25 cellular contexts compared by ENCODE assay signal in genomic region chr14:92704821-92705220, GRCh38. TPM values are rescaled to one million over a fixed set of nuclear protein-coding genes. Genes with fewer than 3 reads are reported as not detected.
DNase-seq lines count a peak whose midpoint lies in the region; ATAC-seq and TF ChIP-seq lines count a peak whose summit lies in the region.
"Had no signal": no experiment of that assay in that cellular context is flagged by ENCODE, and none has a peak within 500 bp of the region (broad histone marks: within the 10 kb centered on the region; RNA-seq: fewer than 3 reads in every experiment).

No MANE protein-coding gene starts in this region.

- no peak overlapping the region for H3K27ac Mint-ChIP-seq in endothelial cell (ENCODE audit: unreplicated experiment)
- peak overlapping the region; percentile 92 for H3K27ac Mint-ChIP-seq in stimulated activated memory B cell treated with anti-CD40 and anti-IgM and Interleukin-4, amounts not matched to agents 10 μg/mL and 1 μg/mL and 100 μg/mL, for 72 hours
- H3K27ac Mint-ChIP-seq: activated CD4-positive, alpha-beta memory T cell treated with anti-CD3 and anti-CD28 coated beads, Interleukin-2, amount 10 ng/mL, durations not matched to agents 7 days and 5 days; activated T-helper 1 cell treated with anti-CD3 and anti-CD28 coated beads, Interleukin-12 subunit alpha, Interleukin-12 subunit beta, Interleukin-2, Interleukin-4 antibody, amounts not matched to agents 30 ng/mL and 10 ng/mL and 1 ng/mL, durations not matched to agents 14 hours and 24 hours and 36 hours; brain; neural progenitor cell had no signal

- TF ChIP-seq CTCF in GM12864 (IDR thresholded peaks at IDR 0.05; ENCODE audit: low read depth, low read length, missing control alignments) (no peak), RWPE2 (IDR thresholded peaks at IDR 0.05; ENCODE audit: poor library complexity, severe bottlenecking) (no peak), endothelial cell (IDR thresholded peaks at IDR 0.05; ENCODE audit: unreplicated experiment) (no peak)

- peaks cover 7% of the 10 kb centered on the region for H3K4me1 ChIP-seq in RWPE2 (ENCODE audit: insufficient read depth, poor library complexity, severe bottlenecking)
- H3K4me1 ChIP-seq: neural progenitor cell, right atrium auricular region had no signal

- H3K36me3 Mint-ChIP-seq in endothelial cell (ENCODE audit: low read depth, unreplicated experiment): peaks cover 40% of the 10 kb centered on the region
- H3K36me3 Mint-ChIP-seq in stimulated activated memory B cell treated with anti-CD40 and anti-IgM and Interleukin-4, amounts not matched to agents 10 μg/mL and 1 μg/mL and 100 μg/mL, for 72 hours: peaks cover 10% of the 10 kb centered on the region

- peaks cover 3% of the 10 kb centered on the region for H3K27me3 Mint-ChIP-seq in endothelial cell (ENCODE audit: unreplicated experiment)
- H3K27me3 Mint-ChIP-seq in stimulated activated memory B cell treated with anti-CD40 and anti-IgM and Interleukin-4, amounts not matched to agents 10 μg/mL and 1 μg/mL and 100 μg/mL, for 72 hours: no peaks in the 10 kb centered on the region

- DNase-seq in GM12864 (ENCODE audit: low read depth) (no peak), RWPE2 (ENCODE audit: low spot score) (peak; percentile 54), endothelial cell (ENCODE audit: low spot score) (no peak), foreskin melanocyte (no peak), NCI-H187 treated with DMSO at 0.1 percent for 48 hours (lab: John Stamatoyannopoulos, UW) (no peak)
- DNase-seq in stimulated activated CD4-positive, alpha-beta T cell treated with anti-CD3 and anti-CD28 coated beads, Interleukin-4, amount 100 ng/mL, for 1 hour: no peak
- DNase-seq: ACHN; activated CD4-positive, alpha-beta memory T cell treated with anti-CD3 and anti-CD28 coated beads, Interleukin-2, amount 10 ng/mL, durations not matched to agents 7 days and 5 days; activated CD8-positive, alpha-beta memory T cell treated with anti-CD3 and anti-CD28 coated beads, Interleukin-2, amount 50 U/mL, for 48 hours; activated naive CD4-positive, alpha-beta T cell treated with anti-CD3 and anti-CD28 coated beads, Interleukin-2, amount 50 U/mL, for 16 hours; COR-L47; DMS53; effector CD4-positive, alpha-beta T cell; NCI-H2029; NCI-H526; NK-92 treated with Interleukin-12 subunit alpha and Interleukin-12 subunit beta, amount 100 ng/mL, for 24 hours; PC-3; stimulated activated CD4-positive, alpha-beta T cell treated with anti-CD3 and anti-CD28 coated beads, Interleukin-2, amount 100 ng/mL, for 48 hours had no signal

- 0 out of 2 replicates have a peak, but pooled peaks cover 4% of the 10 kb centered on the region for H3K36me3 ChIP-seq in RWPE2 (ENCODE audit: low read depth)
- H3K36me3 ChIP-seq: neural progenitor cell had no signal

- H3K27me3 ChIP-seq in RWPE2 (ENCODE audit: insufficient read depth, poor library complexity, severe bottlenecking): no peaks in the 10 kb centered on the region
- H3K27me3 ChIP-seq: neural progenitor cell, right atrium auricular region had no signal

- ATAC-seq in RWPE2 (ENCODE audit: low read depth): no peak
- ATAC-seq in stimulated activated memory B cell treated with anti-CD40 and anti-IgM and Interleukin-4, amounts not matched to agents 10 μg/mL and 1 μg/mL and 100 μg/mL, for 72 hours: no peak
- no peak for ATAC-seq in HG03159 (IDR thresholded peaks at IDR 0.05; ENCODE audit: unreplicated experiment)
- ATAC-seq: PC-3 had no signal

- H3K4me3 ChIP-seq in GM12864 (ENCODE audit: low read depth, low read length): peak overlapping the region; percentile 14
- H3K4me3 ChIP-seq in RWPE2 (ENCODE audit: severe bottlenecking): no peak overlapping the region
- H3K4me3 ChIP-seq: neural progenitor cell, right atrium auricular region, SK-N-MC had no signal

- H3K9me3 Mint-ChIP-seq in endothelial cell (ENCODE audit: unreplicated experiment): no peaks in the 10 kb centered on the region
- H3K9me3 Mint-ChIP-seq in stimulated activated memory B cell treated with anti-CD40 and anti-IgM and Interleukin-4, amounts not matched to agents 10 μg/mL and 1 μg/mL and 100 μg/mL, for 72 hours: no peaks in the 10 kb centered on the region
- H3K9me3 Mint-ChIP-seq: activated CD4-positive, alpha-beta memory T cell treated with anti-CD3 and anti-CD28 coated beads, Interleukin-2, amount 10 ng/mL, durations not matched to agents 7 days and 5 days; activated T-helper 1 cell treated with anti-CD3 and anti-CD28 coated beads, Interleukin-12 subunit alpha, Interleukin-12 subunit beta, Interleukin-2, Interleukin-4 antibody, amounts not matched to agents 30 ng/mL and 10 ng/mL and 1 ng/mL, durations not matched to agents 14 hours and 24 hours and 36 hours; brain; neural progenitor cell had no signal

- peak overlapping the region; percentile 62 for H3K4me3 Mint-ChIP-seq in endothelial cell (ENCODE audit: unreplicated experiment)
- H3K4me3 Mint-ChIP-seq in stimulated activated memory B cell treated with anti-CD40 and anti-IgM and Interleukin-4, amounts not matched to agents 10 μg/mL and 1 μg/mL and 100 μg/mL, for 72 hours: peak overlapping the region; percentile 74
- H3K4me3 Mint-ChIP-seq: activated CD4-positive, alpha-beta memory T cell treated with anti-CD3 and anti-CD28 coated beads, Interleukin-2, amount 10 ng/mL, durations not matched to agents 7 days and 5 days; activated T-helper 1 cell treated with anti-CD3 and anti-CD28 coated beads, Interleukin-12 subunit alpha, Interleukin-12 subunit beta, Interleukin-2, Interleukin-4 antibody, amounts not matched to agents 30 ng/mL and 10 ng/mL and 1 ng/mL, durations not matched to agents 14 hours and 24 hours and 36 hours; brain; neural progenitor cell had no signal

- no peaks in the 10 kb centered on the region for H3K9me3 ChIP-seq in RWPE2 (ENCODE audit: severe bottlenecking)
- H3K9me3 ChIP-seq: right atrium auricular region had no signal

- H3K4me1 Mint-ChIP-seq in endothelial cell (ENCODE audit: unreplicated experiment): no peaks in the 10 kb centered on the region
- peaks cover 39% of the 10 kb centered on the region for H3K4me1 Mint-ChIP-seq in stimulated activated memory B cell treated with anti-CD40 and anti-IgM and Interleukin-4, amounts not matched to agents 10 μg/mL and 1 μg/mL and 100 μg/mL, for 72 hours
- H3K4me1 Mint-ChIP-seq: activated CD4-positive, alpha-beta memory T cell treated with anti-CD3 and anti-CD28 coated beads, Interleukin-2, amount 10 ng/mL, durations not matched to agents 7 days and 5 days; brain; neural progenitor cell had no signal

- no peak overlapping the region for H3K27ac ChIP-seq in RWPE2 (ENCODE audit: poor library complexity, severe bottlenecking)
- H3K27ac ChIP-seq: neural progenitor cell, SK-N-MC had no signal

RNA-seq across cellular contexts. Expression of gene LGMN, which starts 43.6 kb away (rescaled TPM):
- total RNA-seq in endothelial cell (ENCODE audit: unreplicated experiment): 97.6 TPM
